ENCODE assay signal across 1 cellular context in the genomic region with DNA sequence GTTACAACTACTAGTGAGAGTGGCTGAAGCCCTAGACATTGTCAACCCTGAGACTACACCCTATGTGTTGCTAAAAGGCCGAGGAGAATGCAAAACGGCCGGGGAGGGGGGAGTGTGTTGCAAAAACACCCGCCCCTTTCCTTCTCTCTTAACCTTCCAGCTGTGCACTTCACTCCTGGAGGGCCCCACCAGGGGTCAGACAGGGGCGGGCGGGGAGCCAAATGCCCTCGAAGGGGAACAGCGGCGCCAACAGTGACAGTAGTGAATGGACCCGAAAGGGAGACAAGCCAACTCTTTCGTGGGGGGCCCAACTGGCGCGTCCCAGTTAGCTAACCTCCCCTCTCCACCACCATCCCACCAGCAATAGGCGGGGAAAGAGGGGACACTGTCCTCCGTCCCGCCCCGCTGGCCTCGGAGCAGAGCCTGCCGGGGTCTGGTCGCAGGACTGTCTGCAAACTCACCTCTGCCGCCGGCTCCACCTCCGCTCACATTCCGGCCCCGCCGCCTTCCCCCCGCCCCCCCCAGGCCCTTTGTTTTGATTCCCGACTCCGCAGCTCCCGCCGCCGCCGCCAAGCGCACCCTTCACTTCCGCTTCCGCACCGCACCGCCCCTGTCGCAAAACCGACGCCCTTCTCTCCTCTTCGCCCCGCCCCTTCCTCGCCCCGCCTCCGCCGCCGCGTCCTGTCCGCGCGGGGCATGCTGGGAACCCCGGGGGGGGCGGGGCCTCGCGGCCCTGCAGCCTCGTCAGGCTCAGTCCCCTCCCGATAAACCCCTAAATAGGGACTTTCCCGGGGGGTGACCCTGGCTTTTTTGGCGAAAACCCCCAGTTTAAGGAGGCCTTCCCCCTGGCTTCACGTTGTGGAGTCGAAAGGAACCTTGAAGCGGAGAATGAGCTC.
A peak's percentile ranks its signal among the peaks of the same experiment; 100 is the strongest.
TF ChIP-seq lines count a peak whose summit lies in the region.

TSS of gene MARF1 (minus strand) at position 598 of the 896 bp plus-strand sequence. CDS start 3,921 bp downstream, outside the sequence.

TF ChIP-seq in K562, 482 proteins besides CTCF, POLR2A, EP300 and RAD21 (continued from another document and continues in another):
- peak; percentile 99 for TF ChIP-seq TFAP4 (CRISPR knock-in tag; IDR thresholded peaks at IDR 0.05; ENCODE audit: borderline replicate concordance)
- TF ChIP-seq ZNF184 (CRISPR knock-in tag; IDR thresholded peaks at IDR 0.05): no peak
- TF ChIP-seq, protein P1, sequence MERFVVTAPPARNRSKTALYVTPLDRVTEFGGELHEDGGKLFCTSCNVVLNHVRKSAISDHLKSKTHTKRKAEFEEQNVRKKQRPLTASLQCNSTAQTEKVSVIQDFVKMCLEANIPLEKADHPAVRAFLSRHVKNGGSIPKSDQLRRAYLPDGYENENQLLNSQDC (CRISPR knock-in tag; IDR thresholded peaks at IDR 0.05): peak; percentile 91
- no peak for TF ChIP-seq SREBF1 (IDR thresholded peaks at IDR 0.05; ENCODE audit: borderline replicate concordance, low read depth, low read length)
- peak; percentile 75 for TF ChIP-seq NR2C1 (IDR thresholded peaks at IDR 0.05)
- TF ChIP-seq NR2C1 (tag; IDR thresholded peaks at IDR 0.05): peak; percentile 83
- no peak; a peak in 1 of 4 replicates for TF ChIP-seq ETV6 (IDR thresholded peaks at IDR 0.05; ENCODE audit: borderline replicate concordance in 1 of 2, low read depth in 2 of 2, low read length in 1 of 2)
- TF ChIP-seq ETV6 (CRISPR knock-in tag; IDR thresholded peaks at IDR 0.05; ENCODE audit: borderline replicate concordance): no peak
- peak; percentile 58 for TF ChIP-seq TBP (optimal IDR thresholded peaks at IDR 0.05; ENCODE audit: low read depth, low read length)
- no peak; a peak in 1 of 4 replicates for TF ChIP-seq KDM4B (IDR thresholded peaks at IDR 0.05; ENCODE audit: borderline replicate concordance in 2 of 2, low read depth in 1 of 2)
- no peak for TF ChIP-seq SRSF3 (IDR thresholded peaks at IDR 0.05; ENCODE audit: insufficient read depth, low read length)
- no peak for TF ChIP-seq MTA2 (IDR thresholded peaks at IDR 0.05; ENCODE audit: low read depth)
- TF ChIP-seq USF1 (CRISPR knock-in tag; IDR thresholded peaks at IDR 0.05): no peak
- no peak for TF ChIP-seq CHAMP1 (IDR thresholded peaks at IDR 0.05)
- peak; percentile 73; the same call in 1 of the 2 replicates for TF ChIP-seq POLR2AphosphoS2 (IDR thresholded peaks at IDR 0.05; ENCODE audit: low read length)
- TF ChIP-seq PCBP2 (IDR thresholded peaks at IDR 0.05; ENCODE audit: low read depth, low read length, poor library complexity, severe bottlenecking): no peak
- peak; percentile 97 for TF ChIP-seq ZNF764 (CRISPR knock-in tag; IDR thresholded peaks at IDR 0.05; ENCODE audit: low read depth)
- peak; percentile 96 for TF ChIP-seq POLR2AphosphoS5 (IDR thresholded peaks at IDR 0.05; ENCODE audit: control insufficient read depth, insufficient read depth, low read depth, low read length)
- TF ChIP-seq ZKSCAN1 (IDR thresholded peaks at IDR 0.05; ENCODE audit: low read depth, low read length): no peak
- no peak for TF ChIP-seq EWSR1 (IDR thresholded peaks at IDR 0.05; ENCODE audit: borderline replicate concordance, low read depth, partially characterized antibody)
- no peak for TF ChIP-seq NFE2 (IDR thresholded peaks at IDR 0.05; ENCODE audit: low read depth)
- peak; percentile 59 for TF ChIP-seq NFIX (CRISPR knock-in tag; IDR thresholded peaks at IDR 0.05; ENCODE audit: low read depth)
- peak; percentile 52 for TF ChIP-seq CXXC5 (CRISPR knock-in tag; IDR thresholded peaks at IDR 0.05)
- peak; percentile 92 for TF ChIP-seq ELF1 (tag; IDR thresholded peaks at IDR 0.05)
- TF ChIP-seq ATF4 (CRISPR knock-in tag; IDR thresholded peaks at IDR 0.05): peak; percentile 18; the same call in 1 of the 2 replicates
- TF ChIP-seq, protein P2, sequence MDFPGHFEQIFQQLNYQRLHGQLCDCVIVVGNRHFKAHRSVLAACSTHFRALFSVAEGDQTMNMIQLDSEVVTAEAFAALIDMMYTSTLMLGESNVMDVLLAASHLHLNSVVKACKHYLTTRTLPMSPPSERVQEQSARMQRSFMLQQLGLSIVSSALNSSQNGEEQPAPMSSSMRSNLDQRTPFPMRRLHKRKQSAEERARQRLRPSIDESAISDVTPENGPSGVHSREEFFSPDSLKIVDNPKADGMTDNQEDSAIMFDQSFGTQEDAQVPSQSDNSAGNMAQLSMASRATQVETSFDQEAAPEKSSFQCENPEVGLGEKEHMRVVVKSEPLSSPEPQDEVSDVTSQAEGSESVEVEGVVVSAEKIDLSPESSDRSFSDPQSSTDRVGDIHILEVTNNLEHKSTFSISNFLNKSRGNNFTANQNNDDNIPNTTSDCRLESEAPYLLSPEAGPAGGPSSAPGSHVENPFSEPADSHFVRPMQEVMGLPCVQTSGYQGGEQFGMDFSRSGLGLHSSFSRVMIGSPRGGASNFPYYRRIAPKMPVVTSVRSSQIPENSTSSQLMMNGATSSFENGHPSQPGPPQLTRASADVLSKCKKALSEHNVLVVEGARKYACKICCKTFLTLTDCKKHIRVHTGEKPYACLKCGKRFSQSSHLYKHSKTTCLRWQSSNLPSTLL (IDR thresholded peaks at IDR 0.05): no peak
- 0 out of 2 replicates have a peak, but pooled peaks have one; percentile 26 for TF ChIP-seq TCFL5 (CRISPR knock-in tag; conservative IDR thresholded peaks at IDR 0.05)
- no peak for TF ChIP-seq MCM7 (IDR thresholded peaks at IDR 0.05)
- TF ChIP-seq FOXK2 (conservative IDR thresholded peaks at IDR 0.05 in 1 of 2, IDR thresholded peaks at IDR 0.05 in 1 of 2; ENCODE audit: low read depth in 2 of 2): peak; percentile 63 to 98
- no peak for TF ChIP-seq TEAD4 (IDR thresholded peaks at IDR 0.05; ENCODE audit: low read length)
- TF ChIP-seq TEAD4 (CRISPR knock-in tag; IDR thresholded peaks at IDR 0.05; ENCODE audit: borderline replicate concordance): no peak
- TF ChIP-seq MAZ (CRISPR knock-in tag; conservative IDR thresholded peaks at IDR 0.05 in 1 of 2, IDR thresholded peaks at IDR 0.05 in 1 of 2): peak; percentile 84 to 89
- no peak; the same call in 1 of the 2 replicates for TF ChIP-seq NR2F6 (CRISPR knock-in tag; IDR thresholded peaks at IDR 0.05)
- TF ChIP-seq KHSRP (IDR thresholded peaks at IDR 0.05): no peak
- TF ChIP-seq, protein P3, sequence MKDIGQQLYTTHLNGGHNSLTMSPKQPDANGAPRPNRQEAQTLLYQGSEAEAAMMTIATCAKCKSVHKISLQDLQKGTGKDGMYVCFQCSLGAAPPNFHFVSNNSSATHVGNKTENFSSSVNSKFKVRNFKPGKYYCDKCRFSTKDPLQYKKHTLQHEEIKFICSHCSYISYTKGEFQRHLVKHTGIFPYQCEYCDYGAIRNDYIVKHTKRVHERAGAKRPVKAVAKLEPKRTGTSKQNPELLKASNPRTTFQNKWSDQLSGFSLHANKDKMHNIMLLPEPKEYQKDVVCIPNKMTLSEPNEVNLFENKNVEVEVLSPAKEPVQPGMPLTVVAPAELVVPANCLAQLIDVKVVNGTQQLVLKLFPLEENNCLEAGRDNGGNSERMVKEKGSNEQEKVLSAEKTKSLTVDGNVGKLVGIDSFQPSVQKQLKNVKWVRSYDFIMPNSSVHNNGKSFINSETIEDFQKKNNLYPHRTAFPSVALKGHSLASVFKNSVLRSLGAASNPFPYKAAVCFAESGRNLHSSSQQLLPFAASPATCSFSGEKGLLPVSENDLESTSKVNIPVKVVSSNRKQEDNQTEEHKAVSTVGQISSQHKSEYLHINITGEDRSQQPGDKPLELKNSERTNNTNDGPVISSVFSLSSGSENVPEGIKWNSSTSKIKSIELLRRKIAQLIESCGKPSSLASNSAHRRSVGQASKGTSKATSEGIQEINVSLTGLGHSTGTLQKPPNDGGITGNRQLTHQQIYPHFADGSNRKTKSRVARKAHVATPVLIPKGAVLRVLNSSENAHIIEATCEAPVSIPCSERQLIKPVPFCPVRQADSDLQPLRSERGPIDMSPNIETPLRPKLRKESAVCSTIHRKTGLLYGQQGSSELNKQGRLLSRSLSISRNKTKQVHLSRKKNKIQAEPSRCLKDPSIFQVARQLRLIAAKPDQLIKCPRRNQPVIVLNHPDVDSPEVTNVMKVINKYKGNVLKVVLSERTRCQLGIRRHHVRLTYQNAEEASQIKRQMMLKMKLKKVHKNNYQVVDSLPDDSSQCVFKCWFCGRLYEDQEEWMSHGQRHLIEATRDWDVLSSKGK (CRISPR knock-in tag; IDR thresholded peaks at IDR 0.05): no peak
- no peak for TF ChIP-seq HMG20A (CRISPR knock-in tag; conservative IDR thresholded peaks at IDR 0.05)
- TF ChIP-seq POLR3G (IDR thresholded peaks at IDR 0.05; ENCODE audit: extremely low read depth, insufficient read length, insufficient replicate concordance): no peak
- TF ChIP-seq SNAPC5 (CRISPR knock-in tag; IDR thresholded peaks at IDR 0.05): no peak
- TF ChIP-seq PHF8 (IDR thresholded peaks at IDR 0.05; ENCODE audit: borderline replicate concordance, low read length): peak; percentile 96
- no peak for TF ChIP-seq DMBX1 (CRISPR knock-in tag; IDR thresholded peaks at IDR 0.05; ENCODE audit: borderline replicate concordance)
- TF ChIP-seq NCOR1 (IDR thresholded peaks at IDR 0.05): peak; percentile 77
